ENCODE assay signal across 10 cellular contexts in genomic region chr11:45089845-45090499, GRCh38. TPM values are rescaled to one million over a fixed set of nuclear protein-coding genes. Genes with fewer than 3 reads are reported as not detected.
DNase-seq lines count a peak whose midpoint lies in the region; ATAC-seq and TF ChIP-seq lines count a peak whose summit lies in the region.
"Had no signal": no experiment of that assay in that cellular context is flagged by ENCODE, and none has a peak within 500 bp of the region (broad histone marks: within the 10 kb centered on the region; RNA-seq: fewer than 3 reads in every experiment).

No MANE protein-coding gene starts in this region.

- TF ChIP-seq CTCF in WERI-Rb-1 (IDR thresholded peaks at IDR 0.05; ENCODE audit: low read depth, low read length): peak; percentile 76
- peak in 4 of 9 donors; percentile 23 to 26 (median 25) for TF ChIP-seq CTCF in heart right ventricle (IDR thresholded peaks at IDR 0.05)
- TF ChIP-seq CTCF in thyroid gland (IDR thresholded peaks at IDR 0.05): no peak

- intact Hi-C loops in heart right ventricle (cut with DNase I) (loop anchor here in 1 of 10 donors (5.0 kb wide), 1 partner anchor 43 kb away; no protein-coding TSS in a partner anchor), thyroid gland (cut with DNase I) (loop anchor here (10.0 kb wide), 1 partner anchor 45 kb away; no protein-coding TSS in a partner anchor)

- no peak overlapping the region for H3K4me3 ChIP-seq in WERI-Rb-1 (ENCODE audit: low read depth, low read length)
- H3K4me3 ChIP-seq in heart right ventricle: no peak overlapping the region
- no peak overlapping the region for H3K4me3 ChIP-seq in thyroid gland (replicated peaks in 1 of 3)

- no peak overlapping the region for H3K27ac ChIP-seq in WERI-Rb-1
- peak overlapping the region in 9 of 10 donors; percentile 56 to 85 (median 74) for H3K27ac ChIP-seq in heart right ventricle
- H3K27ac ChIP-seq in thyroid gland: peak overlapping the region; percentile 46 to 51 (median 51)

- ATAC-seq in heart right ventricle (peak in 7 of 8 donors; percentile 5 to 20 (median 7)), HG02623 (IDR thresholded peaks at IDR 0.05; ENCODE audit: unreplicated experiment) (no peak), HG02642 (IDR thresholded peaks at IDR 0.05; ENCODE audit: poor library complexity, unreplicated experiment) (no peak)

- H3K36me3 ChIP-seq in WERI-Rb-1: no peaks in the 10 kb centered on the region
- H3K36me3 ChIP-seq in heart right ventricle: no peaks in the 10 kb centered on the region
- H3K36me3 ChIP-seq in thyroid gland: no peaks in the 10 kb centered on the region

- DNase-seq in SKM-1 treated with dmso at 0.1 percent for 144 hours (lab: John Stamatoyannopoulos, UW; ENCODE audit: unreplicated experiment) (peak; percentile 31), SKM-1 (lab: John Stamatoyannopoulos, UW; ENCODE audit: unreplicated experiment) (no peak), WERI-Rb-1 (peak; percentile 62), heart right ventricle (no peak), thyroid gland (no peak), nucleus accumbens (lab: John Stamatoyannopoulos, UW) (no peak)
- DNase-seq: activated gamma-delta T cell treated with Interleukin-2 at 50 U/mL for 16 hours, NCI-H774 had no signal

- no peak for TF ChIP-seq POLR2A in thyroid gland (IDR thresholded peaks at IDR 0.05)

- H3K9me3 ChIP-seq in WERI-Rb-1 (ENCODE audit: severe bottlenecking) (no peaks in the 10 kb centered on the region), heart right ventricle (no peaks in the 10 kb centered on the region), thyroid gland (no peaks in the 10 kb centered on the region)

- WGBS in heart right ventricle, 2 donors: 76 to 78% methylated on average over 4 of the region's 4 CpGs
- WGBS in thyroid gland, 2 donors: 84 to 85% methylated on average over 4 of the region's 4 CpGs

- no peaks in the 10 kb centered on the region for H3K27me3 ChIP-seq in WERI-Rb-1 (ENCODE audit: insufficient read depth, low read depth, severe bottlenecking)
- no peaks in the 10 kb centered on the region for H3K27me3 ChIP-seq in heart right ventricle
- no peaks in the 10 kb centered on the region for H3K27me3 ChIP-seq in thyroid gland

- H3K4me1 ChIP-seq in heart right ventricle (peaks cover 0 to 70% (median 40%) of the 10 kb centered on the region in 9 donors), thyroid gland (peaks cover 7 to 18% of the 10 kb centered on the region in 2 donors)

RNA-seq across cellular contexts. Expression of gene PRDM11, which starts 56.5 kb away (rescaled TPM):
- 10 to 100 TPM; 10.8 to 22.0 (median 15.8) TPM for total RNA-seq in heart right ventricle
- 1 to 10 TPM; 4.6 to 7.7 TPM for polyA plus RNA-seq in heart right ventricle
- total RNA-seq in thyroid gland: 10 to 100 TPM in 3 of 4 donors, 1 to 10 TPM in 1; 8.6 to 53.3 (median 31.0) TPM

Comparison
In these comparisons a context has a peak if more than half of its experiments do, and no peak if none do; other contexts are left out.
1. DNase-seq: peak in SKM-1 treated with dmso at 0.1 percent for 144 hours (single experiment) and WERI-Rb-1 (single experiment); none in SKM-1 (single experiment), heart right ventricle (0 of 2), thyroid gland (0 of 2) and nucleus accumbens (0 of 56).
2. ATAC-seq: peak in heart right ventricle (7 of 8); none in HG02623 (single experiment) and HG02642 (single experiment).